Comparison of ENCODE assay signal across 19 cellular contexts in genomic region chr13:59951011-59951410, GRCh38.
"Had no signal": no experiment of that assay in that cellular context is flagged by ENCODE, and none has a peak within 500 bp of the region (broad histone marks: within the 10 kb centered on the region; RNA-seq: fewer than 3 reads in every experiment).

No MANE protein-coding gene starts in this region.

- H3K27me3 ChIP-seq: esophagus squamous epithelium, heart left ventricle, right lobe of liver, testis, tibial nerve, upper lobe of right lung, vagina had no signal

- H3K9ac ChIP-seq: parathyroid adenoma had no signal

- H3K4me1 ChIP-seq: esophagus squamous epithelium, heart left ventricle, parathyroid adenoma, prostate gland, right lobe of liver, testis, tibial nerve, upper lobe of right lung, vagina had no signal

- DNase-seq: esophagus squamous epithelium; heart left ventricle; hippocampal formation; left colon; left ventricle myocardium superior; mesenchymal stem cell; naive B cell; right lobe of liver; stimulated activated CD4-positive, alpha-beta T cell treated with anti-CD3 and anti-CD28 coated beads, Interleukin-2, amount 100 ng/mL, for 24 hours; stimulated activated CD4-positive, alpha-beta T cell treated with anti-CD3 and anti-CD28 coated beads, Interleukin-4, amount 100 ng/mL, for 4 hours; stimulated activated naive B cell treated with anti-CD40 and anti-IgM and Interleukin-4, amounts not matched to agents 10 μg/mL and 1 μg/mL and 100 μg/mL, for 72 hours; stimulated activated naive CD8-positive, alpha-beta T cell treated with anti-CD3 and anti-CD28 coated beads, Interleukin-15, amount 100 ng/mL, for 72 hours; testis; upper lobe of right lung had no signal

- ATAC-seq: heart left ventricle; left colon; left ventricle myocardium superior; right lobe of liver; stimulated activated naive B cell treated with anti-CD40 and anti-IgM and Interleukin-4, amounts not matched to agents 10 μg/mL and 1 μg/mL and 100 μg/mL, for 72 hours; stimulated activated naive CD8-positive, alpha-beta T cell treated with anti-CD3 and anti-CD28 coated beads, Interleukin-15, amount 100 ng/mL, for 72 hours; upper lobe of right lung had no signal

- H2AFZ ChIP-seq: parathyroid adenoma had no signal

- H3K4me3 ChIP-seq: esophagus squamous epithelium, heart left ventricle, lung, prostate gland, right lobe of liver, testis, tibial nerve, upper lobe of right lung, vagina had no signal

- H3K27ac ChIP-seq: esophagus squamous epithelium, heart left ventricle, parathyroid adenoma, prostate gland, right lobe of liver, testis, tibial nerve, upper lobe of right lung, vagina had no signal

- H3K36me3 ChIP-seq: esophagus squamous epithelium, heart left ventricle, prostate gland, right lobe of liver, tibial nerve, upper lobe of right lung, vagina had no signal

- H3K79me2 ChIP-seq: parathyroid adenoma had no signal

- H3K9me3 ChIP-seq: prostate gland, right lobe of liver, testis, upper lobe of right lung, vagina had no signal
